16 cellular contexts compared by ENCODE assay signal in genomic region chr5:77778881-77779438, GRCh38.
"Had no signal": no experiment of that assay in that cellular context is flagged by ENCODE, and none has a peak within 500 bp of the region (broad histone marks: within the 10 kb centered on the region; RNA-seq: fewer than 3 reads in every experiment).

No MANE protein-coding gene starts in this region.

- H3K9ac ChIP-seq: neural progenitor cell had no signal

- H3K9me3 Mint-ChIP-seq: natural killer cell, neural progenitor cell had no signal

- H3K27ac ChIP-seq: dorsolateral prefrontal cortex, heart left ventricle, neural progenitor cell, ovary, right atrium auricular region had no signal

- H3K36me3 Mint-ChIP-seq: natural killer cell had no signal

- H3K36me3 ChIP-seq: neural progenitor cell, ovary, right atrium auricular region had no signal

- H3K4me2 ChIP-seq: neural progenitor cell had no signal

- H3K4me3 Mint-ChIP-seq: neural progenitor cell had no signal

- H3K4me3 ChIP-seq: dorsolateral prefrontal cortex, heart left ventricle, neural progenitor cell, ovary, right atrium auricular region had no signal

- H3K27me3 ChIP-seq: dorsolateral prefrontal cortex, heart left ventricle, neural progenitor cell, ovary, right atrium auricular region had no signal

- ATAC-seq: esophagus mucosa, heart left ventricle, natural killer cell had no signal

- H3K27ac Mint-ChIP-seq: natural killer cell, neural progenitor cell had no signal

- DNase-seq: cortex of kidney; dorsolateral prefrontal cortex; effector CD8-positive, alpha-beta T cell; heart left ventricle; hippocampal formation; kidney glomerular epithelial cell; natural killer cell; nucleus accumbens; ovary; small intestine; stimulated activated CD4-positive, alpha-beta T cell treated with anti-CD3 and anti-CD28 coated beads, Interleukin-12 subunit alpha, Interleukin-12 subunit beta, amount 100 ng/mL, for 4 hours; stimulated activated naive CD4-positive, alpha-beta T cell treated with Interleukin-2 at 50 U/mL for 16 hours; trophoblast cell had no signal

- H3K9me3 ChIP-seq: heart left ventricle, ovary, right atrium auricular region had no signal
